ENCODE assay signal across 8 cellular contexts in genomic region chr1:227766015-227766634, GRCh38. TPM values are rescaled to one million over a fixed set of nuclear protein-coding genes. Genes with fewer than 3 reads are reported as not detected.
DNase-seq lines count a peak whose midpoint lies in the region; ATAC-seq and TF ChIP-seq lines count a peak whose summit lies in the region.

No MANE protein-coding gene starts in this region.

- POLR2A ChIA-PET in activated CD4-positive, alpha-beta memory T cell treated with anti-CD3 and anti-CD28 coated beads for 36 hours (lab: Charles Lee): interaction anchor here (0.8 to 1.3 kb wide), 3 partner anchors 18 to 318 kb away, joined by 3 read pairs; no protein-coding TSS in a partner anchor

- ATAC-seq in GM19043 (IDR thresholded peaks at IDR 0.05; ENCODE audit: low read depth, unreplicated experiment): peak; percentile 53
- peak; percentile 90 for ATAC-seq in stimulated activated memory B cell treated with anti-CD40 and anti-IgM and Interleukin-4, amounts not matched to agents 10 μg/mL and 1 μg/mL and 100 μg/mL, for 72 hours

- CTCF ChIA-PET in activated CD4-positive, alpha-beta memory T cell treated with anti-CD3 and anti-CD28 coated beads for 36 hours (lab: Charles Lee): interaction anchor here (0.7 to 7.7 kb wide), 4 partner anchors 22 to 285 kb away, joined by 3 to 106 read pairs (median 4); partner anchors contain the start of gene WNT9A

- peaks cover 65% of the 10 kb centered on the region for H3K4me1 Mint-ChIP-seq in activated CD4-positive, alpha-beta memory T cell treated with anti-CD3 and anti-CD28 coated beads for 36 hours (ENCODE audit: low read depth)
- peaks cover 37% of the 10 kb centered on the region for H3K4me1 Mint-ChIP-seq in stimulated activated memory B cell treated with anti-CD40 and anti-IgM and Interleukin-4, amounts not matched to agents 10 μg/mL and 1 μg/mL and 100 μg/mL, for 72 hours
- peaks cover 11% of the 10 kb centered on the region for H3K4me1 Mint-ChIP-seq in mesothelial cell of epicardium

- H3K27ac Mint-ChIP-seq in activated CD4-positive, alpha-beta memory T cell treated with anti-CD3 and anti-CD28 coated beads for 36 hours: peak overlapping the region; percentile 25
- H3K27ac Mint-ChIP-seq in stimulated activated memory B cell treated with anti-CD40 and anti-IgM and Interleukin-4, amounts not matched to agents 10 μg/mL and 1 μg/mL and 100 μg/mL, for 72 hours: peak overlapping the region; percentile 40
- H3K27ac Mint-ChIP-seq in mesothelial cell of epicardium: no peak overlapping the region

- H3K36me3 Mint-ChIP-seq in activated CD4-positive, alpha-beta memory T cell treated with anti-CD3 and anti-CD28 coated beads for 36 hours: peaks cover 35% of the 10 kb centered on the region
- H3K36me3 Mint-ChIP-seq in stimulated activated memory B cell treated with anti-CD40 and anti-IgM and Interleukin-4, amounts not matched to agents 10 μg/mL and 1 μg/mL and 100 μg/mL, for 72 hours: peaks cover 50% of the 10 kb centered on the region
- H3K36me3 Mint-ChIP-seq in mesothelial cell of epicardium: peaks cover 15% of the 10 kb centered on the region

- DNase-seq in NCI-H1694 (lab: John Stamatoyannopoulos, UW): peak; percentile 24
- peak; percentile 90 for DNase-seq in activated CD4-positive, alpha-beta memory T cell treated with anti-CD3 and anti-CD28 coated beads for 36 hours
- peak; percentile 72 for DNase-seq in glomerular visceral epithelial cell (ENCODE audit: extremely low spot score)
- DNase-seq in mesothelial cell of epicardium (ENCODE audit: low spot score in 2 of 2, unreplicated experiment in 2 of 2): no peak
- DNase-seq in dermis blood vessel endothelial cell: no peak
- DNase-seq in NCI-H82 (lab: John Stamatoyannopoulos, UW): no peak

- intact Hi-C loops in activated CD4-positive, alpha-beta memory T cell treated with anti-CD3 and anti-CD28 coated beads for 36 hours (cut with micrococcal nuclease): loop anchor here (10.0 kb wide), 3 partner anchors 119 to 281 kb away; partner anchors contain the start of gene ZNF678

- no peaks in the 10 kb centered on the region for H3K9me3 Mint-ChIP-seq in activated CD4-positive, alpha-beta memory T cell treated with anti-CD3 and anti-CD28 coated beads for 36 hours
- no peaks in the 10 kb centered on the region for H3K9me3 Mint-ChIP-seq in stimulated activated memory B cell treated with anti-CD40 and anti-IgM and Interleukin-4, amounts not matched to agents 10 μg/mL and 1 μg/mL and 100 μg/mL, for 72 hours
- no peaks in the 10 kb centered on the region for H3K9me3 Mint-ChIP-seq in mesothelial cell of epicardium

- H3K27me3 Mint-ChIP-seq in activated CD4-positive, alpha-beta memory T cell treated with anti-CD3 and anti-CD28 coated beads for 36 hours: no peaks in the 10 kb centered on the region
- H3K27me3 Mint-ChIP-seq in stimulated activated memory B cell treated with anti-CD40 and anti-IgM and Interleukin-4, amounts not matched to agents 10 μg/mL and 1 μg/mL and 100 μg/mL, for 72 hours: no peaks in the 10 kb centered on the region
- no peaks in the 10 kb centered on the region for H3K27me3 Mint-ChIP-seq in mesothelial cell of epicardium (ENCODE audit: low read depth)

- H3K4me3 Mint-ChIP-seq in activated CD4-positive, alpha-beta memory T cell treated with anti-CD3 and anti-CD28 coated beads for 36 hours: no peak overlapping the region
- H3K4me3 Mint-ChIP-seq in stimulated activated memory B cell treated with anti-CD40 and anti-IgM and Interleukin-4, amounts not matched to agents 10 μg/mL and 1 μg/mL and 100 μg/mL, for 72 hours: no peak overlapping the region
- H3K4me3 Mint-ChIP-seq in mesothelial cell of epicardium: no peak overlapping the region

- no peak for TF ChIP-seq CTCF in mesothelial cell of epicardium (IDR thresholded peaks at IDR 0.05; ENCODE audit: unreplicated experiment)

RNA-seq across cellular contexts. Expression of gene SNAP47, which starts 30.9 kb away (rescaled TPM):
- 10 to 100 TPM; 30.9 to 32.5 TPM for total RNA-seq in activated CD4-positive, alpha-beta memory T cell treated with anti-CD3 and anti-CD28 coated beads for 36 hours
- total RNA-seq in mesothelial cell of epicardium: 41.6 to 42.6 TPM (median 41.8 TPM) in 3 replicates
- total RNA-seq in dermis blood vessel endothelial cell: 39.5 and 44.9 TPM in 2 replicates

RNA-seq across cellular contexts. Expression of gene JMJD4, which starts 31.0 kb away (rescaled TPM):
- 10 to 100 TPM; 15.2 to 16.1 TPM for total RNA-seq in activated CD4-positive, alpha-beta memory T cell treated with anti-CD3 and anti-CD28 coated beads for 36 hours
- 20.6 to 26.4 TPM (median 20.8 TPM) in 3 replicates for total RNA-seq in mesothelial cell of epicardium
- 30.8 and 31.8 TPM in 2 replicates for total RNA-seq in dermis blood vessel endothelial cell

RNA-seq across cellular contexts. Expression of gene PRSS38, which starts 49.4 kb away (rescaled TPM):
- not detected for total RNA-seq in activated CD4-positive, alpha-beta memory T cell treated with anti-CD3 and anti-CD28 coated beads for 36 hours
- total RNA-seq in mesothelial cell of epicardium: not detected in 3 replicates
- total RNA-seq in dermis blood vessel endothelial cell: not detected in 2 replicates

Comparison
In these comparisons a context has a peak if more than half of its experiments do, and no peak if none do; other contexts are left out.
1. DNase-seq: peak in NCI-H1694 (single experiment), activated CD4-positive, alpha-beta memory T cell treated with anti-CD3 and anti-CD28 coated beads for 36 hours (single experiment) and glomerular visceral epithelial cell (single experiment); none in mesothelial cell of epicardium (0 of 2), dermis blood vessel endothelial cell (single experiment) and NCI-H82 (single experiment).